In the genomic region with DNA sequence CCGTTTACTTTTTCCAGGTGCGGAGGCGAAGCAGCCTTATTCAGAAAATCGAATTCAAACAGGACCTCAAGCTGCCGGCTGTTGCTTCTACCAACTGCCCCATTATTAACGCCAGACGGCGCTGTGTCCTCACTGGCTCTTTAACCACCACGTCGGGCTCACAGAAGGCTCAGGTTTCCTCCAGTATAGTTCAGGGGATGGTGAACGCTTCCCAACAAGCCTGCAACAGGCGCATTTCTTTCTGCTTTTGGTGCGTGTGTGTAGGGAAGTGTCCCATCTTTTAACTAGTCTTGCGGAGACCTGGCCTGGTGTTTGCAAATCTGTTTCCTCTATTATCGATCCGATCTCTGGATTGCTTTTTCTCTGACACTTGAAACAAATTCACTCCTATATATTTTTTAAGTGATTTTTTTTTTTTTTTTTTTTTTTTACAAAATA, we compare ENCODE assay signal across 9 cellular contexts. TPM values are rescaled to one million over a fixed set of nuclear protein-coding genes. Genes with fewer than 3 reads are reported as not detected.
DNase-seq lines count a peak whose midpoint lies in the region; ATAC-seq and TF ChIP-seq lines count a peak whose summit lies in the region.
"Had no signal": no experiment of that assay in that cellular context is flagged by ENCODE, and none has a peak within 500 bp of the region (broad histone marks: within the 10 kb centered on the region; RNA-seq: fewer than 3 reads in every experiment).

No MANE protein-coding gene starts in this region.

- H3K27me3 Mint-ChIP-seq in activated naive CD8-positive, alpha-beta T cell = peaks cover 10% of the 10 kb centered on the region

- DNase-seq in DMS114 treated with DMSO at 0.1 percent for 48 hours (lab: John Stamatoyannopoulos, UW; ENCODE audit: unreplicated experiment) = peak; percentile 74
- peak; percentile 88 for DNase-seq in H4 (ENCODE audit: low spot score)
- DNase-seq in NCI-H1417 (lab: John Stamatoyannopoulos, UW) = peak; percentile 70 to 95 (median 80)
- peak; percentile 84 for DNase-seq in SKM-1 treated with dmso at 0.1 percent for 144 hours (lab: John Stamatoyannopoulos, UW; ENCODE audit: unreplicated experiment)
- DNase-seq in head of caudate nucleus = peak; percentile 70 to 94 (median 85)
- DNase-seq in prostate gland (ENCODE audit: low spot score) = peak; percentile 85

- H3K27me3 ChIP-seq in prostate gland (replicated peaks; ENCODE audit: insufficient read depth) = no peaks in the 10 kb centered on the region

- H3K27ac ChIP-seq in prostate gland = no peak overlapping the region

- WGBS in prostate gland = 3% methylated on average over 16 of the region's 16 CpGs

- H3K9me3 ChIP-seq in prostate gland = no peaks in the 10 kb centered on the region

- H3K9me3 Mint-ChIP-seq in activated naive CD8-positive, alpha-beta T cell (ENCODE audit: low read depth) = no peaks in the 10 kb centered on the region
- H3K9me3 Mint-ChIP-seq: dendritic cell treated with granulocyte-macrophage colony-stimulating factor and Interleukin-4, amounts not matched to agents 40 ng/mL and 50 ng/mL, for 4 days had no signal

- TF ChIP-seq CTCF in prostate gland (IDR thresholded peaks at IDR 0.05) = peak; percentile 56 to 84 (median 76)

- intact Hi-C loops in head of caudate nucleus (cut with DNase I) (loop anchor here (5.0 kb wide), 1 partner anchor 60 kb away; no protein-coding TSS in a partner anchor), prostate gland (cut with DNase I) (loop anchor here (2.0 to 5.0 kb wide), 4 partner anchors 61 to 280 kb away; no protein-coding TSS in a partner anchor)

- H3K27ac Mint-ChIP-seq in activated naive CD8-positive, alpha-beta T cell = no peak overlapping the region
- H3K27ac Mint-ChIP-seq: dendritic cell treated with granulocyte-macrophage colony-stimulating factor and Interleukin-4, amounts not matched to agents 40 ng/mL and 50 ng/mL, for 4 days had no signal

- no peaks in the 10 kb centered on the region for H3K36me3 ChIP-seq in prostate gland

- H3K36me3 Mint-ChIP-seq in activated naive CD8-positive, alpha-beta T cell = no peaks in the 10 kb centered on the region

- peaks cover 10% of the 10 kb centered on the region for H3K4me1 ChIP-seq in prostate gland (replicated peaks)

- H3K4me3 Mint-ChIP-seq in activated naive CD8-positive, alpha-beta T cell = peak overlapping the region; percentile 38

- H3K4me1 Mint-ChIP-seq in activated naive CD8-positive, alpha-beta T cell (ENCODE audit: low read depth) = peaks cover 16% of the 10 kb centered on the region

- TF ChIP-seq POLR2A in prostate gland (IDR thresholded peaks at IDR 0.05) = no peak

- H3K4me3 ChIP-seq in prostate gland = no peak overlapping the region

- ATAC-seq in GM18519 (IDR thresholded peaks at IDR 0.05; ENCODE audit: low FRiP score, unreplicated experiment) = no peak

RNA-seq across cellular contexts. Expression of a gene that starts 0.8 kb away (rescaled TPM):
- not detected in 2 replicates for total RNA-seq in H4 (2014; rRNA removed; shearing (Covaris generic))
- total RNA-seq in prostate gland = 1 to 10 TPM; 1.9 to 4.3 TPM
